25 cellular contexts compared by ENCODE assay signal in the genomic region with DNA sequence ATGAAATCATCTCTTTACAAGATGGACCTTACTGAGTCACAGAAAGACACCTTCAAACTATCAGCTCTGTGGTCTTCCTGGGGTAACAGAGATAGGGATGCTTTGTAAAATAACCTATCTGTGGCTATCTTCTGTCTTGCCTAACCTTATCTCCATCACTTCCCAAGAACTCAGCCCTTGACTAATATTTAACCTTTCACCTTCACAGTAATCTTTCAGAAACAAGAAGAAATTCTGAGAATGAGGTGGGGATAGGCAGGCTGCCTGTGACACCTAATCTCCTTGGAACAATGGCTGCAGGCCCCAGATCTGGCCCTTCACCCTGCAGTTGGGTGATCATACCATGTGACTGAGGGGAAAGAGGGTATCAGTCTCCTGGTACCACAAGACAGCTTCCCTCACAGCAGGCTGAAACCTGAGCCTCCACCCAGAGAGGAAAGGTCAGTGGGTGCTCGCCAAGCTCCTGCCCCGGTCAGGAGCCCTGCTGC. TPM values are rescaled to one million over a fixed set of nuclear protein-coding genes. Genes with fewer than 3 reads are reported as not detected.
DNase-seq lines count a peak whose midpoint lies in the region; ATAC-seq, FAIRE-seq and TF ChIP-seq lines count a peak whose summit lies in the region.
"Had no signal": no experiment of that assay in that cellular context is flagged by ENCODE, and none has a peak within 500 bp of the region (broad histone marks: within the 10 kb centered on the region; RNA-seq: fewer than 3 reads in every experiment).

No MANE protein-coding gene starts in this region.

- no peak overlapping the region for H3K27ac Mint-ChIP-seq in activated CD4-positive, alpha-beta T cell treated with anti-CD3 and anti-CD28 coated beads for 36 hours
- H3K27ac Mint-ChIP-seq: activated CD4-positive, alpha-beta T cell treated with anti-CD3 and anti-CD28 coated beads, Interleukin-2, amount 10 ng/mL, durations not matched to agents 24 days and 14 days; activated naive CD4-positive, alpha-beta T cell treated with anti-CD3 and anti-CD28 coated beads, Interleukin-2, amount 10 ng/mL, durations not matched to agents 7 days and 5 days; natural killer cell had no signal

- H3K9ac ChIP-seq in K562 (ENCODE audit: insufficient read depth in 1 of 2, low read depth in 2 of 2, low read length in 2 of 2): no peak overlapping the region
- H3K9ac ChIP-seq: BLaER1 treated with 17β-estradiol and CSF1 and Interleukin-3, amounts not matched to agents 10 nM and 100 nM; SK-N-SH had no signal

- peaks cover 36 to 50% of the 10 kb centered on the region in 2 experiments; a peak in 4 of 5 replicates for H3K4me1 ChIP-seq in K562 (replicated peaks in 1 of 2; ENCODE audit: control insufficient read depth in 2 of 2, insufficient read depth in 2 of 2, low read length in 2 of 2)
- peaks cover 0 to 100% (median 54%) of the 10 kb centered on the region in 4 donors for H3K4me1 ChIP-seq in tibial artery

- BruUV-seq in K562 (replicated peaks; lab: Mats Ljungman, UMichigan): no TSS peak

- H3K79me2 ChIP-seq in K562 (ENCODE audit: control insufficient read depth, insufficient read depth, low read length): no peaks in the 10 kb centered on the region

- WGBS in K562 (ENCODE audit: insufficient coverage, low coverage, missing lambda C conversion rate): 0% methylated on average over 2 of the region's 2 CpGs

- no peaks in the 10 kb centered on the region for H4K20me1 ChIP-seq in K562 (replicated peaks; ENCODE audit: control insufficient read depth, insufficient read depth, low read length)
- H4K20me1 ChIP-seq: BLaER1 treated with 17β-estradiol and CSF1 and Interleukin-3, amounts not matched to agents 10 nM and 100 nM had no signal

- TF ChIP-seq EP300 in K562 (IDR thresholded peaks at IDR 0.05; ENCODE audit: low read length): peak; percentile 95

- CTCF ChIA-PET in activated CD4-positive, alpha-beta T cell treated with anti-CD3 and anti-CD28 coated beads for 36 hours (lab: Charles Lee): interaction anchor here (1.2 kb wide), 2 partner anchors 39 to 116 kb away, joined by 3 read pairs; no protein-coding TSS in a partner anchor
- CTCF ChIA-PET in K562 (lab: Yijun Ruan, JAX; ENCODE audit: low intra/inter-chr PET ratio): no interaction called here

- TF ChIP-seq POLR2A in K562 (conservative IDR thresholded peaks at IDR 0.05): no peak

- H3K9me3 Mint-ChIP-seq in activated CD4-positive, alpha-beta T cell treated with anti-CD3 and anti-CD28 coated beads for 36 hours (ENCODE audit: low read depth): no peaks in the 10 kb centered on the region
- H3K9me3 Mint-ChIP-seq: activated CD4-positive, alpha-beta T cell treated with anti-CD3 and anti-CD28 coated beads, Interleukin-2, amount 10 ng/mL, durations not matched to agents 24 days and 14 days; activated naive CD4-positive, alpha-beta T cell treated with anti-CD3 and anti-CD28 coated beads, Interleukin-2, amount 10 ng/mL, durations not matched to agents 7 days and 5 days; natural killer cell had no signal

- no peaks in the 10 kb centered on the region for H3K9me1 ChIP-seq in K562 (ENCODE audit: control insufficient read depth, insufficient read depth, low read length)

- ATAC-seq in activated CD4-positive, alpha-beta T cell treated with anti-CD3 and anti-CD28 coated beads for 36 hours: peak; percentile 39
- ATAC-seq in K562: peak; percentile 85
- ATAC-seq in omental fat pad (ENCODE audit: low FRiP score): peak; percentile 49
- ATAC-seq: foreskin keratinocyte, Panc1 had no signal

- intact Hi-C loops in activated CD4-positive, alpha-beta T cell treated with anti-CD3 and anti-CD28 coated beads for 36 hours (cut with DNase I, micrococcal nuclease): no loop called here
- intact Hi-C loops in K562 (cut with micrococcal nuclease) (loop anchor here (2.0 kb wide), 1 partner anchor 26 kb away; no protein-coding TSS in a partner anchor), tibial artery (cut with DNase I; ENCODE audit: low total_unique reads) (no loop called here)

- TF ChIP-seq CTCF in K562 (IDR thresholded peaks at IDR 0.05 in 2 of 3, conservative IDR thresholded peaks at IDR 0.05 in 1 of 3; ENCODE audit: insufficient read depth in 2 of 3, low read depth in 1 of 3, low read length in 3 of 3): no peak
- no peak for TF ChIP-seq CTCF in omental fat pad (IDR thresholded peaks at IDR 0.05)
- TF ChIP-seq CTCF in tibial artery (IDR thresholded peaks at IDR 0.05): no peak
- no peak for TF ChIP-seq CTCF in WERI-Rb-1 (IDR thresholded peaks at IDR 0.05; ENCODE audit: low read depth, low read length)

- H3K9me3 ChIP-seq in K562 (replicated peaks; ENCODE audit: control insufficient read depth, insufficient read depth, low read depth, low read length): no peaks in the 10 kb centered on the region
- H3K9me3 ChIP-seq in tibial artery: no peaks in the 10 kb centered on the region
- peaks cover 5% of the 10 kb centered on the region for H3K9me3 ChIP-seq in WERI-Rb-1 (ENCODE audit: severe bottlenecking)
- H3K9me3 ChIP-seq: BLaER1 treated with 17β-estradiol and CSF1 and Interleukin-3, amounts not matched to agents 10 nM and 100 nM; SK-N-SH had no signal

- peaks cover 12% of the 10 kb centered on the region for H3K27me3 Mint-ChIP-seq in activated CD4-positive, alpha-beta T cell treated with anti-CD3 and anti-CD28 coated beads for 36 hours

- no peak overlapping the region for H2AFZ ChIP-seq in K562 (ENCODE audit: low read depth, low read length)

- H3K4me3 ChIP-seq in K562 (no peak overlapping the region), tibial artery (no peak overlapping the region), WERI-Rb-1 (ENCODE audit: low read depth, low read length) (no peak overlapping the region)
- H3K4me3 ChIP-seq: BLaER1 treated with 17β-estradiol and CSF1 and Interleukin-3, amounts not matched to agents 10 nM and 100 nM; lung had no signal

- H3K27ac ChIP-seq in K562 (ENCODE audit: extremely low read depth, low read depth, low read length) (peak overlapping the region; percentile 56), tibial artery (peak overlapping the region; percentile 77 to 91), WERI-Rb-1 (no peak overlapping the region)
- H3K27ac ChIP-seq: 22Rv1; BLaER1 treated with 17β-estradiol and CSF1 and Interleukin-3, amounts not matched to agents 10 nM and 100 nM; foreskin keratinocyte had no signal

- DNase-seq in activated CD4-positive, alpha-beta T cell treated with anti-CD3 and anti-CD28 coated beads for 36 hours: no peak
- DNase-seq in activated CD4-positive, alpha-beta T cell treated with anti-CD3 and anti-CD28 coated beads, Interleukin-2, amount 50 U/mL, for 1 hour: no peak
- DNase-seq in K562 (ENCODE audit: extremely low read depth in 1 of 4, low spot score in 3 of 4): peak; percentile 92 to 95 (median 93)
- no peak for DNase-seq in omental fat pad (ENCODE audit: low spot score)
- DNase-seq in tibial artery: no peak
- no peak for DNase-seq in RKO (ENCODE audit: low spot score)
- DNase-seq in WERI-Rb-1: no peak
- DNase-seq in iPS-NIHi11 (ENCODE audit: low spot score): no peak
- DNase-seq: activated CD4-positive, alpha-beta T cell treated with anti-CD3 and anti-CD28 coated beads, Interleukin-2, amount 10 ng/mL, durations not matched to agents 24 days and 14 days; activated naive CD4-positive, alpha-beta T cell treated with anti-CD3 and anti-CD28 coated beads, Interleukin-2, amount 10 ng/mL, durations not matched to agents 7 days and 5 days; DMS153; foreskin keratinocyte; H9; KG1; natural killer cell; NCI-H2171; SK-N-SH; T1000 had no signal

- H3K36me3 Mint-ChIP-seq in activated CD4-positive, alpha-beta T cell treated with anti-CD3 and anti-CD28 coated beads for 36 hours (ENCODE audit: low read depth): no peaks in the 10 kb centered on the region
- H3K36me3 Mint-ChIP-seq: activated naive CD4-positive, alpha-beta T cell treated with anti-CD3 and anti-CD28 coated beads, Interleukin-2, amount 10 ng/mL, durations not matched to agents 7 days and 5 days; natural killer cell had no signal

- POLR2A ChIA-PET in activated CD4-positive, alpha-beta T cell treated with anti-CD3 and anti-CD28 coated beads for 36 hours (lab: Charles Lee): no interaction called here
- POLR2A ChIA-PET in K562 (lab: Yijun Ruan, JAX): interaction anchor here (0.6 to 1.4 kb wide), 6 partner anchors 9 to 1686 kb away, joined by 3 to 6 read pairs (median 4); no protein-coding TSS in a partner anchor

- in situ Hi-C loops in K562 (cut with MboI): no loop called here

- no peak overlapping the region for H3K4me3 Mint-ChIP-seq in activated CD4-positive, alpha-beta T cell treated with anti-CD3 and anti-CD28 coated beads for 36 hours
- H3K4me3 Mint-ChIP-seq: activated CD4-positive, alpha-beta T cell treated with anti-CD3 and anti-CD28 coated beads, Interleukin-2, amount 10 ng/mL, durations not matched to agents 24 days and 14 days; activated naive CD4-positive, alpha-beta T cell treated with anti-CD3 and anti-CD28 coated beads, Interleukin-2, amount 10 ng/mL, durations not matched to agents 7 days and 5 days; H9; natural killer cell had no signal

- peak overlapping the region; percentile 64 for H3K4me2 ChIP-seq in K562 (ENCODE audit: insufficient read depth, low read length)
- H3K4me2 ChIP-seq: SK-N-SH had no signal

- H3K36me3 ChIP-seq in K562 (ENCODE audit: control insufficient read depth, insufficient read depth, low read length) (no peaks in the 10 kb centered on the region; the same call in 2 of the 3 replicates), tibial artery (peaks cover 0 to 25% (median 13%) of the 10 kb centered on the region in 3 donors), WERI-Rb-1 (no peaks in the 10 kb centered on the region)

- no peaks in the 10 kb centered on the region for H3K4me1 Mint-ChIP-seq in activated CD4-positive, alpha-beta T cell treated with anti-CD3 and anti-CD28 coated beads for 36 hours
- H3K4me1 Mint-ChIP-seq: activated naive CD4-positive, alpha-beta T cell treated with anti-CD3 and anti-CD28 coated beads, Interleukin-2, amount 10 ng/mL, durations not matched to agents 7 days and 5 days; natural killer cell had no signal

- TF ChIP-seq RAD21 in K562 (CRISPR knock-in tag; conservative IDR thresholded peaks at IDR 0.05 in 1 of 2, IDR thresholded peaks at IDR 0.05 in 1 of 2): no peak

- no peaks in the 10 kb centered on the region for H3K27me3 ChIP-seq in K562 (ENCODE audit: control insufficient read depth in 2 of 2, insufficient read depth in 2 of 2, low read length in 2 of 2)
- H3K27me3 ChIP-seq in tibial artery: no peaks in the 10 kb centered on the region
- peaks cover 61% of the 10 kb centered on the region for H3K27me3 ChIP-seq in WERI-Rb-1 (ENCODE audit: insufficient read depth, low read depth, severe bottlenecking)
- H3K27me3 ChIP-seq: BLaER1 treated with 17β-estradiol and CSF1 and Interleukin-3, amounts not matched to agents 10 nM and 100 nM; foreskin keratinocyte had no signal

- peak; percentile 94 for FAIRE-seq in K562 (lab: Jason Lieb, UNC)
- FAIRE-seq: colon had no signal

RNA-seq across cellular contexts. Expression of a gene that starts 27.4 kb away (rescaled TPM):
- total RNA-seq in activated CD4-positive, alpha-beta T cell treated with anti-CD3 and anti-CD28 coated beads for 36 hours: under 1 TPM; 0.19 to 0.34 TPM
- total RNA-seq in K562 (2011; cell fraction: chromatin; rRNA removed; ENCODE audit: low replicate concordance): not detected in 2 replicates
- not detected in 2 replicates for total RNA-seq in K562 (2011; cell fraction: nucleolus; rRNA removed)
- total RNA-seq in K562 (2011; cell fraction: nucleoplasm; rRNA removed): not detected in 2 replicates
- total RNA-seq in K562 (2014; rRNA removed) (0.09 TPM in 1 of 2 replicates, not detected in the other), K562 (2014; rRNA removed; fragmentation: Illumina TruSeq; extraction: Trizol) (not detected in 2 replicates), K562 (2015; rRNA removed; fragmentation: Illumina TruSeq; extraction: Trizol) (not detected in 2 replicates), K562 (2021) (0.13 and 0.16 TPM in 2 replicates), omental fat pad (1 to 10 TPM in 1 of 4 donors, under 1 TPM in 2, not detected in 1; 0.36 to 2.7 (median 0.37) TPM)
- polyA plus RNA-seq in K562 (2011; rRNA removed) (0.09 TPM in 1 of 2 replicates, not detected in the other), K562 (2014; fragmentation: Illumina TruSeq; extraction: Trizol) (not detected in 2 replicates), K562 (2014; fragmentation: Nextera tagmentation; extraction: Ambion mirVana) (not detected), K562 (2014; rRNA removed) (0.12 and 0.15 TPM in 2 replicates)
- 0.09 and 0.12 TPM in 2 replicates for polyA plus RNA-seq in K562 (2011; cell fraction: cytosol; rRNA removed)
- polyA plus RNA-seq in K562 (2011; cell fraction: nucleus; rRNA removed): not detected in 2 replicates
- 0.18 TPM in 1 of 2 replicates, not detected in the other for polyA plus RNA-seq in K562 (2012)
- not detected in 2 replicates for polyA minus RNA-seq in K562 (2011; rRNA and poly(A)+ RNA removed)
- not detected in 2 replicates for polyA minus RNA-seq in K562 (2011; cell fraction: cytosol; rRNA and poly(A)+ RNA removed)
- polyA minus RNA-seq in K562 (2011; cell fraction: nucleus; rRNA and poly(A)+ RNA removed): not detected in 2 replicates
- total RNA-seq: foreskin keratinocyte, H9, natural killer cell, pulmonary artery endothelial cell had no signal
- polyA plus RNA-seq: foreskin keratinocyte, SK-N-SH had no signal

RNA-seq across cellular contexts. Expression of a gene that starts 37.0 kb away (rescaled TPM):
- total RNA-seq in activated CD4-positive, alpha-beta T cell treated with anti-CD3 and anti-CD28 coated beads for 36 hours: 1 to 10 TPM in 1 of 2 experiments, under 1 TPM in 1; 0.89 to 1.6 TPM
- 10.1 and 17.6 TPM in 2 replicates for total RNA-seq in K562 (2011; cell fraction: chromatin; rRNA removed; ENCODE audit: low replicate concordance)
- 12.9 and 14.5 TPM in 2 replicates for total RNA-seq in K562 (2011; cell fraction: nucleolus; rRNA removed)
- total RNA-seq in K562 (2011; cell fraction: nucleoplasm; rRNA removed): 24.6 and 30.7 TPM in 2 replicates
- 5.3 and 6.0 TPM in 2 replicates for total RNA-seq in K562 (2014; rRNA removed)
- 3.5 and 4.0 TPM in 2 replicates for total RNA-seq in K562 (2014; rRNA removed; fragmentation: Illumina TruSeq; extraction: Trizol)
- 3.4 and 4.5 TPM in 2 replicates for total RNA-seq in K562 (2015; rRNA removed; fragmentation: Illumina TruSeq; extraction: Trizol)
- total RNA-seq in K562 (2021): 19.6 and 21.6 TPM in 2 replicates
- polyA plus RNA-seq in K562 (2011; rRNA removed): 19.3 and 42.6 TPM in 2 replicates
- polyA plus RNA-seq in K562 (2011; cell fraction: cytosol; rRNA removed): 26.8 and 32.0 TPM in 2 replicates
- 17.7 and 21.6 TPM in 2 replicates for polyA plus RNA-seq in K562 (2011; cell fraction: nucleus; rRNA removed)
- 16.4 and 25.4 TPM in 2 replicates for polyA plus RNA-seq in K562 (2012)
- 30.1 and 33.0 TPM in 2 replicates for polyA plus RNA-seq in K562 (2014; fragmentation: Illumina TruSeq; extraction: Trizol)
- 1 to 10 TPM; 2.0 to 2.3 TPM for polyA plus RNA-seq in K562 (2014; fragmentation: Nextera tagmentation; extraction: Ambion mirVana)
- 10.1 and 10.6 TPM in 2 replicates for polyA plus RNA-seq in K562 (2014; rRNA removed)
- 10.9 and 16.5 TPM in 2 replicates for polyA minus RNA-seq in K562 (2011; rRNA and poly(A)+ RNA removed)
- polyA minus RNA-seq in K562 (2011; cell fraction: cytosol; rRNA and poly(A)+ RNA removed): 22.9 and 23.3 TPM in 2 replicates
- polyA minus RNA-seq in K562 (2011; cell fraction: nucleus; rRNA and poly(A)+ RNA removed): 4.4 and 9.4 TPM in 2 replicates
- total RNA-seq in omental fat pad: 100 to 1,000 TPM in 1 of 4 donors, 10 to 100 TPM in 3; 40.2 to 106 (median 92.1) TPM
- total RNA-seq: activated CD4-positive, alpha-beta T cell treated with anti-CD3 and anti-CD28 coated beads, Interleukin-2, amount 10 ng/mL, durations not matched to agents 24 days and 14 days had no signal

RNA-seq across cellular contexts. Expression of a gene that starts 41.7 kb away (rescaled TPM):
- not detected for total RNA-seq in activated CD4-positive, alpha-beta T cell treated with anti-CD3 and anti-CD28 coated beads for 36 hours
- not detected in 2 replicates for total RNA-seq in K562 (2011; cell fraction: chromatin; rRNA removed; ENCODE audit: low replicate concordance)
- total RNA-seq in K562 (2011; cell fraction: nucleolus; rRNA removed): not detected in 2 replicates
- not detected in 2 replicates for total RNA-seq in K562 (2011; cell fraction: nucleoplasm; rRNA removed)
- total RNA-seq in K562 (2014; rRNA removed) (not detected in 2 replicates), K562 (2014; rRNA removed; fragmentation: Illumina TruSeq; extraction: Trizol) (not detected in 2 replicates), K562 (2015; rRNA removed; fragmentation: Illumina TruSeq; extraction: Trizol) (not detected in 2 replicates), K562 (2021) (not detected in 2 replicates), omental fat pad (under 1 TPM in 1 of 4 donors, not detected in 3; 0.25 TPM)
- polyA plus RNA-seq in K562 (2011; rRNA removed) (not detected in 2 replicates), K562 (2014; fragmentation: Illumina TruSeq; extraction: Trizol) (not detected in 2 replicates), K562 (2014; fragmentation: Nextera tagmentation; extraction: Ambion mirVana) (not detected), K562 (2014; rRNA removed) (not detected in 2 replicates)
- polyA plus RNA-seq in K562 (2011; cell fraction: cytosol; rRNA removed): not detected in 2 replicates
- not detected in 2 replicates for polyA plus RNA-seq in K562 (2011; cell fraction: nucleus; rRNA removed)
- polyA plus RNA-seq in K562 (2012): not detected in 2 replicates
- not detected in 2 replicates for polyA minus RNA-seq in K562 (2011; rRNA and poly(A)+ RNA removed)
- not detected in 2 replicates for polyA minus RNA-seq in K562 (2011; cell fraction: cytosol; rRNA and poly(A)+ RNA removed)
- polyA minus RNA-seq in K562 (2011; cell fraction: nucleus; rRNA and poly(A)+ RNA removed): not detected in 2 replicates
- total RNA-seq: activated CD4-positive, alpha-beta T cell treated with anti-CD3 and anti-CD28 coated beads, Interleukin-2, amount 10 ng/mL, durations not matched to agents 24 days and 14 days; foreskin keratinocyte; H9; lung; natural killer cell; pulmonary artery endothelial cell; subcutaneous adipose tissue had no signal
- polyA plus RNA-seq: foreskin keratinocyte, lung, SK-N-SH had no signal

RNA-seq across cellular contexts. Expression of a gene that starts 51.2 kb away (rescaled TPM):
- total RNA-seq in activated CD4-positive, alpha-beta T cell treated with anti-CD3 and anti-CD28 coated beads for 36 hours: 10 to 100 TPM; 43.8 to 51.5 TPM
- total RNA-seq in K562 (2011; cell fraction: chromatin; rRNA removed; ENCODE audit: low replicate concordance): 25.2 and 42.1 TPM in 2 replicates
- total RNA-seq in K562 (2011; cell fraction: nucleolus; rRNA removed): 42.1 and 47.4 TPM in 2 replicates
- 29.2 and 32.1 TPM in 2 replicates for total RNA-seq in K562 (2011; cell fraction: nucleoplasm; rRNA removed)
- total RNA-seq in K562 (2014; rRNA removed): 36.7 and 38.1 TPM in 2 replicates
- 61.2 and 68.8 TPM in 2 replicates for total RNA-seq in K562 (2014; rRNA removed; fragmentation: Illumina TruSeq; extraction: Trizol)
- 44.1 and 44.7 TPM in 2 replicates for total RNA-seq in K562 (2015; rRNA removed; fragmentation: Illumina TruSeq; extraction: Trizol)
- total RNA-seq in K562 (2021): 46.0 and 47.6 TPM in 2 replicates
- 82.0 and 84.8 TPM in 2 replicates for polyA plus RNA-seq in K562 (2011; rRNA removed)
- polyA plus RNA-seq in K562 (2011; cell fraction: cytosol; rRNA removed): 79.2 and 90.6 TPM in 2 replicates
- polyA plus RNA-seq in K562 (2011; cell fraction: nucleus; rRNA removed): 90.4 and 124 TPM in 2 replicates
- 41.6 and 66.7 TPM in 2 replicates for polyA plus RNA-seq in K562 (2012)
- 37.9 and 39.3 TPM in 2 replicates for polyA plus RNA-seq in K562 (2014; fragmentation: Illumina TruSeq; extraction: Trizol)
- 100 to 1,000 TPM; 249 to 251 TPM for polyA plus RNA-seq in K562 (2014; fragmentation: Nextera tagmentation; extraction: Ambion mirVana)
- 48.5 and 51.8 TPM in 2 replicates for polyA plus RNA-seq in K562 (2014; rRNA removed)
- polyA minus RNA-seq in K562 (2011; rRNA and poly(A)+ RNA removed): 61.4 and 78.9 TPM in 2 replicates
- 13.7 and 28.6 TPM in 2 replicates for polyA minus RNA-seq in K562 (2011; cell fraction: cytosol; rRNA and poly(A)+ RNA removed)
- 7.8 and 20.5 TPM in 2 replicates for polyA minus RNA-seq in K562 (2011; cell fraction: nucleus; rRNA and poly(A)+ RNA removed)
- 10 to 100 TPM; 39.2 to 46.7 (median 43.6) TPM for total RNA-seq in omental fat pad

RNA-seq across cellular contexts. Expression of a gene that starts 51.5 kb away (rescaled TPM):
- total RNA-seq in activated CD4-positive, alpha-beta T cell treated with anti-CD3 and anti-CD28 coated beads for 36 hours: 100 to 1,000 TPM; 160 to 215 TPM
- 555 and 556 TPM in 2 replicates for total RNA-seq in K562 (2011; cell fraction: chromatin; rRNA removed; ENCODE audit: low replicate concordance)
- 273 and 282 TPM in 2 replicates for total RNA-seq in K562 (2011; cell fraction: nucleolus; rRNA removed)
- total RNA-seq in K562 (2011; cell fraction: nucleoplasm; rRNA removed): 463 and 596 TPM in 2 replicates
- total RNA-seq in K562 (2014; rRNA removed) (121 and 145 TPM in 2 replicates), K562 (2014; rRNA removed; fragmentation: Illumina TruSeq; extraction: Trizol) (110 and 123 TPM in 2 replicates), K562 (2015; rRNA removed; fragmentation: Illumina TruSeq; extraction: Trizol) (141 and 147 TPM in 2 replicates), K562 (2021) (151 and 163 TPM in 2 replicates), omental fat pad (100 to 1,000 TPM in 3 of 4 donors, 10 to 100 TPM in 1; 85.6 to 143 (median 120) TPM)
- polyA plus RNA-seq in K562 (2011; rRNA removed) (129 and 157 TPM in 2 replicates), K562 (2014; fragmentation: Illumina TruSeq; extraction: Trizol) (180 and 196 TPM in 2 replicates), K562 (2014; fragmentation: Nextera tagmentation; extraction: Ambion mirVana) (1 to 10 TPM; 5.0 TPM), K562 (2014; rRNA removed) (156 and 184 TPM in 2 replicates)
- 70.8 and 83.1 TPM in 2 replicates for polyA plus RNA-seq in K562 (2011; cell fraction: cytosol; rRNA removed)
- polyA plus RNA-seq in K562 (2011; cell fraction: nucleus; rRNA removed): 696 and 714 TPM in 2 replicates
- 121 and 135 TPM in 2 replicates for polyA plus RNA-seq in K562 (2012)
- 147 and 171 TPM in 2 replicates for polyA minus RNA-seq in K562 (2011; rRNA and poly(A)+ RNA removed)
- polyA minus RNA-seq in K562 (2011; cell fraction: cytosol; rRNA and poly(A)+ RNA removed): 77.6 and 81.5 TPM in 2 replicates
- 198 and 296 TPM in 2 replicates for polyA minus RNA-seq in K562 (2011; cell fraction: nucleus; rRNA and poly(A)+ RNA removed)

Comparison
In these comparisons a context has a peak if more than half of its experiments do, and no peak if none do; other contexts are left out.
1. DNase-seq: peak in K562 (4 of 4); none in activated CD4-positive, alpha-beta T cell treated with anti-CD3 and anti-CD28 coated beads for 36 hours (single experiment), activated CD4-positive, alpha-beta T cell treated with anti-CD3 and anti-CD28 coated beads, Interleukin-2, amount 50 U/mL, for 1 hour (single experiment), omental fat pad (single experiment), tibial artery (0 of 2), RKO (single experiment), WERI-Rb-1 (single experiment) and iPS-NIHi11 (single experiment).
2. Peak in every context shown above with its lines, with median percentiles within 50 percentile points of each other: ATAC-seq.